6 cellular contexts compared by ENCODE assay signal in the genomic region with DNA sequence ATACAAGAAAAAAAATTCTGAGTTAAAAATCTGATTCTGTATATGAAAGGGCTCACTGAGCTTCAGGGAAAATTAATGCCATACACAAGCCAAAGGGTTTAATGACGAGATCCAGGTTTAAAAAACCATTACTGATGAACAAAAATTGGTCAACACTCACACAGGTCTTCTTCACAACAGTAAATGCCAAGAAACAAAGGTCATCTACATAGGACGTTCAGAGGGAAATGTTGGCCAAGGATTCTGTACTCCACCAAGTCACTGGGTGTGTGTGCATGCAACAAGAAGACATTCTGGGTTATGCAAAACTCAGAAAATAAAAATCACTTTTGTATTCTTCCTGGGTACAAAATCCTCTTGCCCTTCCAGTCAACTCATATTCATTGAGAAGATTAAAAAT.
"Had no signal": no experiment of that assay in that cellular context is flagged by ENCODE, and none has a peak within 500 bp of the region (broad histone marks: within the 10 kb centered on the region; RNA-seq: fewer than 3 reads in every experiment).

No MANE protein-coding gene starts in this region.

- H3K4me3 ChIP-seq: K562 had no signal

- DNase-seq: IMR-90, KBM-7, KG1 had no signal

- FAIRE-seq: HTR-8/SVneo, K562 had no signal

- ATAC-seq: K562 had no signal

- H3K27ac ChIP-seq: HL-60 had no signal
